ENCODE assay signal across 24 cellular contexts in the genomic region with DNA sequence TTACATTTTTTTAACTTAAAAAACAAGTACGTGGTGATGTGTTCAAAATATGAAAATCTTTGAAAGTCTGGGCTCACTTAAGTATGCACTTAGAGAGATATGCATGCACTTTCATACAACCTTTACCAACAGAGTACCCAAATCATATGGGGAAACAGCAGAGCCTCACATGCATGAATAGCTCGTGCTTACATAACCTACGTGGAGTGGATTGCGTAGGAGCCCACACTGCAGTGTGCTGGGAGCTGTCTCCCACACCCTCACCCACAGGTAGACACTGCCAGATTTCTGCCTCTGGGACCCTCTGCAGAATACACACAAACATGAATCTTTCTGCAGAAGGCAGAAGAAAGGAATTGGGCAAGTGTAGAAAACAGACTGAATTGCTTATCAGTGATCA. TPM values are rescaled to one million over a fixed set of nuclear protein-coding genes. Genes with fewer than 3 reads are reported as not detected.
DNase-seq lines count a peak whose midpoint lies in the region; ATAC-seq and TF ChIP-seq lines count a peak whose summit lies in the region.
"Had no signal": no experiment of that assay in that cellular context is flagged by ENCODE, and none has a peak within 500 bp of the region (broad histone marks: within the 10 kb centered on the region; RNA-seq: fewer than 3 reads in every experiment).

No MANE protein-coding gene starts in this region.

- in situ Hi-C loops in gastrocnemius medialis (cut with MboI; ENCODE audit: low sequenced_read_pairs in 4 of 4), result no loop called here

- H3K4me3 Mint-ChIP-seq in endothelial cell (ENCODE audit: unreplicated experiment), result no peak overlapping the region
- H3K4me3 Mint-ChIP-seq: CD4-positive, alpha-beta memory T cell had no signal

- H3K4me1 ChIP-seq in gastrocnemius medialis, result peaks cover 27 to 41% of the 10 kb centered on the region in 2 donors
- H3K4me1 ChIP-seq: SJSA1 had no signal

- peaks cover 3% of the 10 kb centered on the region for H3K27me3 Mint-ChIP-seq in endothelial cell (ENCODE audit: unreplicated experiment)

- H3K27ac ChIP-seq in caudate nucleus (ENCODE audit: low read depth, low read length) (no peak overlapping the region), gastrocnemius medialis (peak overlapping the region; percentile 76 to 99 (median 90))
- H3K27ac ChIP-seq: BLaER1, SJSA1 had no signal

- H3K27me3 ChIP-seq in gastrocnemius medialis, result no peaks in the 10 kb centered on the region
- H3K27me3 ChIP-seq: BLaER1, SJSA1 had no signal

- no peaks in the 10 kb centered on the region for H3K4me1 Mint-ChIP-seq in endothelial cell (ENCODE audit: unreplicated experiment)

- intact Hi-C loops in gastrocnemius medialis (cut with DNase I; ENCODE audit: low total_unique reads), result no loop called here

- no peak for TF ChIP-seq POLR2A in gastrocnemius medialis (IDR thresholded peaks at IDR 0.05)

- peak; percentile 54 to 62 for ATAC-seq in gastrocnemius medialis
- no peak for ATAC-seq in HG02981 (IDR thresholded peaks at IDR 0.05; ENCODE audit: unreplicated experiment)
- no peak for ATAC-seq in GM18868 (IDR thresholded peaks at IDR 0.05; ENCODE audit: unreplicated experiment)
- ATAC-seq: HCT116 had no signal

- no peak for TF ChIP-seq CTCF in gastrocnemius medialis (IDR thresholded peaks at IDR 0.05 in 4 of 5, conservative IDR thresholded peaks at IDR 0.05 in 1 of 5)
- TF ChIP-seq CTCF in endothelial cell (IDR thresholded peaks at IDR 0.05; ENCODE audit: unreplicated experiment), result no peak

- H3K27ac Mint-ChIP-seq in endothelial cell (ENCODE audit: unreplicated experiment), result no peak overlapping the region

- peak overlapping the region; percentile 44 to 49 (median 45) for H3K4me3 ChIP-seq in gastrocnemius medialis
- H3K4me3 ChIP-seq: BLaER1, SJSA1 had no signal

- H3K9me3 Mint-ChIP-seq in endothelial cell (ENCODE audit: unreplicated experiment), result no peaks in the 10 kb centered on the region
- H3K9me3 Mint-ChIP-seq: CD4-positive, alpha-beta memory T cell had no signal

- H3K9me3 ChIP-seq in gastrocnemius medialis, result no peaks in the 10 kb centered on the region
- H3K9me3 ChIP-seq: SJSA1 had no signal

- no peaks in the 10 kb centered on the region for H3K36me3 ChIP-seq in gastrocnemius medialis
- H3K36me3 ChIP-seq: SJSA1 had no signal

- H3K36me3 Mint-ChIP-seq in endothelial cell (ENCODE audit: low read depth, unreplicated experiment), result peaks cover 3% of the 10 kb centered on the region
- H3K36me3 Mint-ChIP-seq: CD4-positive, alpha-beta memory T cell had no signal

- DNase-seq in AML-193 (lab: John Stamatoyannopoulos, UW), result peak; percentile 40 to 42
- DNase-seq in GF-D8 (lab: John Stamatoyannopoulos, UW), result peak; percentile 43
- peak in 32 of 61 donors; percentile 5 to 84 (median 28) for DNase-seq in caudate nucleus (lab: John Stamatoyannopoulos, UW)
- peak in 1 of 2 donors; percentile 54 for DNase-seq in gastrocnemius medialis
- no peak for DNase-seq in activated naive CD4-positive, alpha-beta T cell treated with Interleukin-2 at 50 U/mL for 16 hours
- no peak for DNase-seq in endothelial cell (ENCODE audit: low spot score)
- DNase-seq: Calu3; CD4-positive, alpha-beta memory T cell; DMS153; KBM-7; MM.1S; NCI-H1105 treated with DMSO at 0.1 percent for 48 hours; NCI-H1694; NCI-H2081 treated with DMSO at 0.1 percent for 48 hours; NCI-H2171 treated with DMSO at 0.1 percent for 48 hours; NCI-H524 treated with DMSO at 0.1 percent for 48 hours; NCI-H82; OCI-M1 had no signal

RNA-seq across cellular contexts. Expression of gene CLCN1, which starts 0.6 kb away (rescaled TPM):
- 1 to 10 TPM in 3 of 4 donors, under 1 TPM in 1; 0.92 to 2.9 (median 1.7) TPM for total RNA-seq in gastrocnemius medialis
- total RNA-seq in endothelial cell (ENCODE audit: unreplicated experiment), result not detected
- total RNA-seq: CD4-positive, alpha-beta memory T cell; HT1080; SJSA1 had no signal

RNA-seq across cellular contexts. Expression of gene CASP2, which starts 28.3 kb away (rescaled TPM):
- 10 to 100 TPM in 1 of 4 donors, 1 to 10 TPM in 3; 3.1 to 13.9 (median 4.1) TPM for total RNA-seq in gastrocnemius medialis
- total RNA-seq in endothelial cell (ENCODE audit: unreplicated experiment), result 55.3 TPM

RNA-seq across cellular contexts. Expression of gene TMEM139, which starts 31.7 kb away (rescaled TPM):
- total RNA-seq in gastrocnemius medialis (not detected), endothelial cell (ENCODE audit: unreplicated experiment) (0.23 TPM)
- total RNA-seq: HT1080, SJSA1 had no signal

RNA-seq across cellular contexts. Expression of gene FAM131B, which starts 46.0 kb away (rescaled TPM):
- total RNA-seq in gastrocnemius medialis (1 to 10 TPM in 1 of 4 donors, under 1 TPM in 2, not detected in 1; 0.33 to 1.2 (median 0.38) TPM), endothelial cell (ENCODE audit: unreplicated experiment) (1.0 TPM)

RNA-seq across cellular contexts. Expression of gene GSTK1, which starts 53.3 kb away (rescaled TPM):
- 100 to 1,000 TPM in 1 of 4 donors, 10 to 100 TPM in 3; 59.5 to 114 (median 85.0) TPM for total RNA-seq in gastrocnemius medialis
- total RNA-seq in endothelial cell (ENCODE audit: unreplicated experiment), result 80.0 TPM

Comparison
In these comparisons a context has a peak if more than half of its experiments do, and no peak if none do; other contexts are left out.
1. DNase-seq: peak in AML-193 (2 of 2), GF-D8 (single experiment) and caudate nucleus (32 of 61); none in activated naive CD4-positive, alpha-beta T cell treated with Interleukin-2 at 50 U/mL for 16 hours (single experiment) and endothelial cell (single experiment).
2. ATAC-seq: peak in gastrocnemius medialis (2 of 2); none in HG02981 (single experiment) and GM18868 (single experiment).